Comparison of ENCODE assay signal across 2 cellular contexts in the genomic region with DNA sequence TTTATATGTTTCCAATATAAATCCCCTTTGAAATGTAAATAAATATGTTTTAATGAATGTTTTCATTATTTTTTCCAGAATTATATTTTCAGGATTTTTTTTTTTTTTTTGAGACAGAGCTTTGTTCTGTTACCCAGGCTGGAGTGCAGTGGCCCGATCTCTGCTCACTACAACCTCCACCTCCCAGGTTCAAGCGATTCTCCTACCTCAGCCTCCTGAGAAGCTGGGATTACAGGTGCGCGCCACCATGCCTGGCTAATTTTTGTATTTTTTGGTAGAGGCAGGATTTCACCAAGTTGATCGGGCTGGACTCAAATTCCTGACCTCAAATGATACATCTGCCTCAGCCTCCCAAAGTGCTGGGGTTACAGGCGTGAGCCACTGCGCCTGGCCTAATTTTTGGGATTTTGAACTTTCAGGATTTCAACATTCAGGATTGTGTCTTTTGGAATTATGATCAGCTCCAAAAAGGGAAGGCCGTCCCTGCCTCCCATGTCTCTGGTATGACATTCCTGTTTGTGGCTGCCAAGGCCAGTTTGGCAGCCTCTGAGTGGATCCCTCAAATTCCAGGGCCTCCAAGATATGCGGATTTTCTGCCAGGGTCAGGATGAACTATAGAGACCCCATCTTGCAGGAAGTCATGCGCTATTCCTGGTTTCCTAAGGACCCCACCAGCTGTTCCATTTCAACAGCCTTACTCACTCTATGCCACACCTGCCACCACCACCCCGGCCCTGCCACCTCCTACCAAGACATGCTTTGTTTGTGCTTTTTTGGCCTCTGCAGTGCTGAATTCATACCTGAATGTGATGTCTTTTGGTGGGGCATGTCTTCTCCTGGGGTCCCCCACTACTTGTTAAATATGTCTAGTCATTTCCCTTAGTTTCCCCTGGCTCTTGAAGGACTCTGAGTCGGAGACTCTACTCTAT.
A peak's percentile ranks its signal among the peaks of the same experiment; 100 is the strongest.
TF ChIP-seq lines count a peak whose summit lies in the region.

No MANE protein-coding gene starts in this region.

TF ChIP-seq in liver, 16 proteins besides CTCF, POLR2A, EP300 and RAD21:
- peak; percentile 14 for TF ChIP-seq REST (IDR thresholded peaks at IDR 0.05)
- TF ChIP-seq NR2F2 (IDR thresholded peaks at IDR 0.05) = peak; percentile 44
- TF ChIP-seq TAF1 (conservative IDR thresholded peaks at IDR 0.05) = no peak
- no peak for TF ChIP-seq JUND (IDR thresholded peaks at IDR 0.05)
- TF ChIP-seq, protein P1, sequence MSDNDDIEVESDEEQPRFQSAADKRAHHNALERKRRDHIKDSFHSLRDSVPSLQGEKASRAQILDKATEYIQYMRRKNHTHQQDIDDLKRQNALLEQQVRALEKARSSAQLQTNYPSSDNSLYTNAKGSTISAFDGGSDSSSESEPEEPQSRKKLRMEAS (IDR thresholded peaks at IDR 0.05) = no peak
- TF ChIP-seq FOXA2 (IDR thresholded peaks at IDR 0.05) = no peak
- TF ChIP-seq RXRA (IDR thresholded peaks at IDR 0.05) = no peak
- TF ChIP-seq SP1 (IDR thresholded peaks at IDR 0.05) = no peak
- TF ChIP-seq YY1 (IDR thresholded peaks at IDR 0.05) = no peak
- TF ChIP-seq, protein P2, sequence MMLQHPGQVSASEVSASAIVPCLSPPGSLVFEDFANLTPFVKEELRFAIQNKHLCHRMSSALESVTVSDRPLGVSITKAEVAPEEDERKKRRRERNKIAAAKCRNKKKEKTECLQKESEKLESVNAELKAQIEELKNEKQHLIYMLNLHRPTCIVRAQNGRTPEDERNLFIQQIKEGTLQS (IDR thresholded peaks at IDR 0.05) = no peak

TF ChIP-seq in HepG2, 621 proteins besides CTCF, POLR2A, EP300 and RAD21:
- TF ChIP-seq ZNF225 (CRISPR knock-in tag; IDR thresholded peaks at IDR 0.05) = no peak
- TF ChIP-seq MYC (CRISPR knock-in tag; IDR thresholded peaks at IDR 0.05; ENCODE audit: borderline replicate concordance) = no peak
- no peak for TF ChIP-seq JUND (CRISPR knock-in tag; IDR thresholded peaks at IDR 0.05)
- TF ChIP-seq THAP9 (CRISPR knock-in tag; IDR thresholded peaks at IDR 0.05; ENCODE audit: borderline replicate concordance) = no peak
- TF ChIP-seq ZNF816 (CRISPR knock-in tag; IDR thresholded peaks at IDR 0.05; ENCODE audit: borderline replicate concordance) = no peak
- no peak for TF ChIP-seq ZNF17 (CRISPR knock-in tag; IDR thresholded peaks at IDR 0.05)
- TF ChIP-seq, protein P3, sequence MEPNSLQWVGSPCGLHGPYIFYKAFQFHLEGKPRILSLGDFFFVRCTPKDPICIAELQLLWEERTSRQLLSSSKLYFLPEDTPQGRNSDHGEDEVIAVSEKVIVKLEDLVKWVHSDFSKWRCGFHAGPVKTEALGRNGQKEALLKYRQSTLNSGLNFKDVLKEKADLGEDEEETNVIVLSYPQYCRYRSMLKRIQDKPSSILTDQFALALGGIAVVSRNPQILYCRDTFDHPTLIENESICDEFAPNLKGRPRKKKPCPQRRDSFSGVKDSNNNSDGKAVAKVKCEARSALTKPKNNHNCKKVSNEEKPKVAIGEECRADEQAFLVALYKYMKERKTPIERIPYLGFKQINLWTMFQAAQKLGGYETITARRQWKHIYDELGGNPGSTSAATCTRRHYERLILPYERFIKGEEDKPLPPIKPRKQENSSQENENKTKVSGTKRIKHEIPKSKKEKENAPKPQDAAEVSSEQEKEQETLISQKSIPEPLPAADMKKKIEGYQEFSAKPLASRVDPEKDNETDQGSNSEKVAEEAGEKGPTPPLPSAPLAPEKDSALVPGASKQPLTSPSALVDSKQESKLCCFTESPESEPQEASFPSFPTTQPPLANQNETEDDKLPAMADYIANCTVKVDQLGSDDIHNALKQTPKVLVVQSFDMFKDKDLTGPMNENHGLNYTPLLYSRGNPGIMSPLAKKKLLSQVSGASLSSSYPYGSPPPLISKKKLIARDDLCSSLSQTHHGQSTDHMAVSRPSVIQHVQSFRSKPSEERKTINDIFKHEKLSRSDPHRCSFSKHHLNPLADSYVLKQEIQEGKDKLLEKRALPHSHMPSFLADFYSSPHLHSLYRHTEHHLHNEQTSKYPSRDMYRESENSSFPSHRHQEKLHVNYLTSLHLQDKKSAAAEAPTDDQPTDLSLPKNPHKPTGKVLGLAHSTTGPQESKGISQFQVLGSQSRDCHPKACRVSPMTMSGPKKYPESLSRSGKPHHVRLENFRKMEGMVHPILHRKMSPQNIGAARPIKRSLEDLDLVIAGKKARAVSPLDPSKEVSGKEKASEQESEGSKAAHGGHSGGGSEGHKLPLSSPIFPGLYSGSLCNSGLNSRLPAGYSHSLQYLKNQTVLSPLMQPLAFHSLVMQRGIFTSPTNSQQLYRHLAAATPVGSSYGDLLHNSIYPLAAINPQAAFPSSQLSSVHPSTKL (CRISPR knock-in tag; IDR thresholded peaks at IDR 0.05) = no peak
- no peak for TF ChIP-seq SKI (IDR thresholded peaks at IDR 0.05; ENCODE audit: partially characterized antibody)
- TF ChIP-seq, protein P4, sequence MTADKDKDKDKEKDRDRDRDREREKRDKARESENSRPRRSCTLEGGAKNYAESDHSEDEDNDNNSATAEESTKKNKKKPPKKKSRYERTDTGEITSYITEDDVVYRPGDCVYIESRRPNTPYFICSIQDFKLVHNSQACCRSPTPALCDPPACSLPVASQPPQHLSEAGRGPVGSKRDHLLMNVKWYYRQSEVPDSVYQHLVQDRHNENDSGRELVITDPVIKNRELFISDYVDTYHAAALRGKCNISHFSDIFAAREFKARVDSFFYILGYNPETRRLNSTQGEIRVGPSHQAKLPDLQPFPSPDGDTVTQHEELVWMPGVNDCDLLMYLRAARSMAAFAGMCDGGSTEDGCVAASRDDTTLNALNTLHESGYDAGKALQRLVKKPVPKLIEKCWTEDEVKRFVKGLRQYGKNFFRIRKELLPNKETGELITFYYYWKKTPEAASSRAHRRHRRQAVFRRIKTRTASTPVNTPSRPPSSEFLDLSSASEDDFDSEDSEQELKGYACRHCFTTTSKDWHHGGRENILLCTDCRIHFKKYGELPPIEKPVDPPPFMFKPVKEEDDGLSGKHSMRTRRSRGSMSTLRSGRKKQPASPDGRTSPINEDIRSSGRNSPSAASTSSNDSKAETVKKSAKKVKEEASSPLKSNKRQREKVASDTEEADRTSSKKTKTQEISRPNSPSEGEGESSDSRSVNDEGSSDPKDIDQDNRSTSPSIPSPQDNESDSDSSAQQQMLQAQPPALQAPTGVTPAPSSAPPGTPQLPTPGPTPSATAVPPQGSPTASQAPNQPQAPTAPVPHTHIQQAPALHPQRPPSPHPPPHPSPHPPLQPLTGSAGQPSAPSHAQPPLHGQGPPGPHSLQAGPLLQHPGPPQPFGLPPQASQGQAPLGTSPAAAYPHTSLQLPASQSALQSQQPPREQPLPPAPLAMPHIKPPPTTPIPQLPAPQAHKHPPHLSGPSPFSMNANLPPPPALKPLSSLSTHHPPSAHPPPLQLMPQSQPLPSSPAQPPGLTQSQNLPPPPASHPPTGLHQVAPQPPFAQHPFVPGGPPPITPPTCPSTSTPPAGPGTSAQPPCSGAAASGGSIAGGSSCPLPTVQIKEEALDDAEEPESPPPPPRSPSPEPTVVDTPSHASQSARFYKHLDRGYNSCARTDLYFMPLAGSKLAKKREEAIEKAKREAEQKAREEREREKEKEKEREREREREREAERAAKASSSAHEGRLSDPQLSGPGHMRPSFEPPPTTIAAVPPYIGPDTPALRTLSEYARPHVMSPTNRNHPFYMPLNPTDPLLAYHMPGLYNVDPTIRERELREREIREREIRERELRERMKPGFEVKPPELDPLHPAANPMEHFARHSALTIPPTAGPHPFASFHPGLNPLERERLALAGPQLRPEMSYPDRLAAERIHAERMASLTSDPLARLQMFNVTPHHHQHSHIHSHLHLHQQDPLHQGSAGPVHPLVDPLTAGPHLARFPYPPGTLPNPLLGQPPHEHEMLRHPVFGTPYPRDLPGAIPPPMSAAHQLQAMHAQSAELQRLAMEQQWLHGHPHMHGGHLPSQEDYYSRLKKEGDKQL (CRISPR knock-in tag; IDR thresholded peaks at IDR 0.05; ENCODE audit: low read depth) = no peak
- TF ChIP-seq SATB2 (CRISPR knock-in tag; IDR thresholded peaks at IDR 0.05) = no peak
- no peak for TF ChIP-seq ZNF678 (CRISPR knock-in tag; IDR thresholded peaks at IDR 0.05)
- TF ChIP-seq, protein P5, sequence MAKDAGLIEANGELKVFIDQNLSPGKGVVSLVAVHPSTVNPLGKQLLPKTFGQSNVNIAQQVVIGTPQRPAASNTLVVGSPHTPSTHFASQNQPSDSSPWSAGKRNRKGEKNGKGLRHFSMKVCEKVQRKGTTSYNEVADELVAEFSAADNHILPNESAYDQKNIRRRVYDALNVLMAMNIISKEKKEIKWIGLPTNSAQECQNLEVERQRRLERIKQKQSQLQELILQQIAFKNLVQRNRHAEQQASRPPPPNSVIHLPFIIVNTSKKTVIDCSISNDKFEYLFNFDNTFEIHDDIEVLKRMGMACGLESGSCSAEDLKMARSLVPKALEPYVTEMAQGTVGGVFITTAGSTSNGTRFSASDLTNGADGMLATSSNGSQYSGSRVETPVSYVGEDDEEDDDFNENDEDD (CRISPR knock-in tag; IDR thresholded peaks at IDR 0.05; ENCODE audit: borderline replicate concordance) = no peak
- TF ChIP-seq SMAD9 (CRISPR knock-in tag; IDR thresholded peaks at IDR 0.05) = no peak
- no peak for TF ChIP-seq CEBPG (CRISPR knock-in tag; IDR thresholded peaks at IDR 0.05)
- no peak for TF ChIP-seq MIXL1 (CRISPR knock-in tag; IDR thresholded peaks at IDR 0.05)
- TF ChIP-seq CHD4 (IDR thresholded peaks at IDR 0.05; ENCODE audit: borderline replicate concordance, low read length) = no peak
- TF ChIP-seq ZNF749 (CRISPR knock-in tag; IDR thresholded peaks at IDR 0.05; ENCODE audit: borderline replicate concordance) = no peak
TF ChIP-seq in HepG2: peak in this region for 0.
